21 cellular contexts compared by ENCODE assay signal in the genomic region with DNA sequence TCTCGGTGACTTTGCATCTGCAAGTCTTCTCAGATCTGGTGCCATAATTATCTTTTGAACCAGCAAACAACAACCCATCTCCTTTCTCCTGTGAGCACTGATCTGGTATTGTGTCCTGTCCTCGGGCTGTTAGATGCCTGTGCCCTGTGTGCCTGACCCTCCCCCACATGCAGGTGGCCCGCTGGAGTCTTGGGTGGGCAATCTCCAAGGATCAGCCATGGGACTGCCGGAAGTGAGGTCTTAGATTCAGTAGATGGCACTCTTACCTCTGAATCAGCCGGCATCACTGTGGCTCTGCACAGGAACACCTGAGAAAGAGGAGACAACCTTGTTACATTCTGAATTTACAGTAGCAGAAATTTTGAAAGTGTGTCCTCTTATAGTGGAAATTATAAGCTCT.
DNase-seq lines count a peak whose midpoint lies in the region; ATAC-seq and TF ChIP-seq lines count a peak whose summit lies in the region.
"Had no signal": no experiment of that assay in that cellular context is flagged by ENCODE, and none has a peak within 500 bp of the region (broad histone marks: within the 10 kb centered on the region; RNA-seq: fewer than 3 reads in every experiment).

No MANE protein-coding gene starts in this region.

- no peak overlapping the region for H3K9ac ChIP-seq in neural cell (ENCODE audit: low read length)

- CTCF ChIA-PET in WTC11 (lab: Charles Lee), result no interaction called here

- no peak overlapping the region for H3K4me3 Mint-ChIP-seq in WTC11
- no peak overlapping the region for H3K4me3 Mint-ChIP-seq in stimulated activated memory B cell treated with anti-CD40 and anti-IgM and Interleukin-4, amounts not matched to agents 10 μg/mL and 1 μg/mL and 100 μg/mL, for 72 hours
- H3K4me3 Mint-ChIP-seq: activated naive CD8-positive, alpha-beta T cell; activated T-helper 17 cell treated with anti-CD3 and anti-CD28 coated beads, Interleukin-2, amount 50 U/mL, for 72 hours; CD4-positive, alpha-beta memory T cell; central memory CD8-positive, alpha-beta T cell; immature natural killer cell; T-helper 1 cell treated with Interleukin-12 subunit alpha and Interleukin-12 subunit beta and Interleukin-4 antibody, amounts not matched to agents 30 μg/mL and 1 μg/mL, for 36 hours had no signal

- H3K4me3 ChIP-seq in neural cell (ENCODE audit: low read length), result no peak overlapping the region
- H3K4me3 ChIP-seq: dorsolateral prefrontal cortex, prostate gland, uterus had no signal

- H3K36me3 ChIP-seq in neural cell (ENCODE audit: insufficient read depth, low read length), result no peaks in the 10 kb centered on the region
- H3K36me3 ChIP-seq: neutrophil, prostate gland, uterus had no signal

- no peaks in the 10 kb centered on the region for H3K9me2 ChIP-seq in neural cell (ENCODE audit: insufficient read depth, low read length)

- no peaks in the 10 kb centered on the region for H3K79me2 ChIP-seq in neural cell (replicated peaks; ENCODE audit: insufficient read depth, low read length)

- POLR2A ChIA-PET in WTC11 (lab: Charles Lee), result no interaction called here

- H2AFZ ChIP-seq in neural cell (ENCODE audit: low read depth, low read length), result no peak overlapping the region

- no peaks in the 10 kb centered on the region for H3K9me3 Mint-ChIP-seq in WTC11
- peaks cover 7% of the 10 kb centered on the region for H3K9me3 Mint-ChIP-seq in stimulated activated memory B cell treated with anti-CD40 and anti-IgM and Interleukin-4, amounts not matched to agents 10 μg/mL and 1 μg/mL and 100 μg/mL, for 72 hours

- no peaks in the 10 kb centered on the region for H3K9me3 ChIP-seq in neural cell (ENCODE audit: low read length)
- H3K9me3 ChIP-seq: neutrophil, prostate gland, uterus had no signal

- no peak overlapping the region for H3K27ac Mint-ChIP-seq in WTC11
- H3K27ac Mint-ChIP-seq in stimulated activated memory B cell treated with anti-CD40 and anti-IgM and Interleukin-4, amounts not matched to agents 10 μg/mL and 1 μg/mL and 100 μg/mL, for 72 hours, result no peak overlapping the region
- H3K27ac Mint-ChIP-seq: activated naive CD8-positive, alpha-beta T cell; activated T-helper 17 cell treated with anti-CD3 and anti-CD28 coated beads, Interleukin-2, amount 50 U/mL, for 72 hours; CD4-positive, alpha-beta memory T cell; immature natural killer cell; T-helper 1 cell treated with Interleukin-12 subunit alpha and Interleukin-12 subunit beta and Interleukin-4 antibody, amounts not matched to agents 30 μg/mL and 1 μg/mL, for 36 hours had no signal

- peak; percentile 58 for DNase-seq in ELF-1 (ENCODE audit: low read depth, low spot score)
- peak; percentile 12 for DNase-seq in NCI-H2029 (lab: John Stamatoyannopoulos, UW)
- peak; percentile 31 for DNase-seq in WTC11 (ENCODE audit: low spot score)
- DNase-seq in AG08395 (ENCODE audit: low spot score), result no peak
- DNase-seq: CD4-positive, alpha-beta memory T cell; DMS 273 treated with DMSO at 0.1 percent for 48 hours; dorsolateral prefrontal cortex; immature natural killer cell; NCI-H1436; NCI-H226; substantia nigra; uterus had no signal

- H3K27me3 Mint-ChIP-seq in WTC11 (ENCODE audit: low read depth), result no peaks in the 10 kb centered on the region; the same call in 1 of the 2 replicates
- no peaks in the 10 kb centered on the region for H3K27me3 Mint-ChIP-seq in stimulated activated memory B cell treated with anti-CD40 and anti-IgM and Interleukin-4, amounts not matched to agents 10 μg/mL and 1 μg/mL and 100 μg/mL, for 72 hours
- H3K27me3 Mint-ChIP-seq: activated T-helper 17 cell treated with anti-CD3 and anti-CD28 coated beads, Interleukin-2, amount 50 U/mL, for 72 hours; CD4-positive, alpha-beta memory T cell; central memory CD8-positive, alpha-beta T cell had no signal

- H3K27ac ChIP-seq in neural cell (ENCODE audit: low read length), result no peak overlapping the region
- H3K27ac ChIP-seq: dorsolateral prefrontal cortex, neutrophil, prostate gland, uterus had no signal

- H3K36me3 Mint-ChIP-seq in WTC11, result no peaks in the 10 kb centered on the region
- H3K36me3 Mint-ChIP-seq in stimulated activated memory B cell treated with anti-CD40 and anti-IgM and Interleukin-4, amounts not matched to agents 10 μg/mL and 1 μg/mL and 100 μg/mL, for 72 hours, result no peaks in the 10 kb centered on the region
- H3K36me3 Mint-ChIP-seq: activated naive CD8-positive, alpha-beta T cell; CD4-positive, alpha-beta memory T cell; immature natural killer cell had no signal

- TF ChIP-seq CTCF in WTC11 (IDR thresholded peaks at IDR 0.05) (no peak), neural cell (IDR thresholded peaks at IDR 0.05; ENCODE audit: poor library complexity, severe bottlenecking) (peak; percentile 38)

- no peaks in the 10 kb centered on the region for H3F3A ChIP-seq in neural cell (ENCODE audit: insufficient read depth, low read length, poor library complexity, severe bottlenecking)

- peaks cover 12% of the 10 kb centered on the region for H3K4me1 Mint-ChIP-seq in WTC11
- no peaks in the 10 kb centered on the region for H3K4me1 Mint-ChIP-seq in stimulated activated memory B cell treated with anti-CD40 and anti-IgM and Interleukin-4, amounts not matched to agents 10 μg/mL and 1 μg/mL and 100 μg/mL, for 72 hours
- H3K4me1 Mint-ChIP-seq: activated T-helper 17 cell treated with anti-CD3 and anti-CD28 coated beads, Interleukin-2, amount 50 U/mL, for 72 hours; central memory CD8-positive, alpha-beta T cell; immature natural killer cell had no signal

- peak; percentile 76 for ATAC-seq in WTC11
- no peak for ATAC-seq in GM19463 (IDR thresholded peaks at IDR 0.05; ENCODE audit: unreplicated experiment)
- no peak for ATAC-seq in stimulated activated memory B cell treated with anti-CD40 and anti-IgM and Interleukin-4, amounts not matched to agents 10 μg/mL and 1 μg/mL and 100 μg/mL, for 72 hours
- ATAC-seq: activated T-helper 17 cell treated with anti-CD3 and anti-CD28 coated beads, Interleukin-2, amount 50 U/mL, for 72 hours had no signal

- peak; percentile 57 for TF ChIP-seq RAD21 in neural cell (conservative IDR thresholded peaks at IDR 0.05)

- no peak overlapping the region for H3K4me2 ChIP-seq in neural cell (ENCODE audit: low read length)

- H4K20me1 ChIP-seq in neural cell (ENCODE audit: insufficient read depth), result no peaks in the 10 kb centered on the region

- TF ChIP-seq EP300 in neural cell (conservative IDR thresholded peaks at IDR 0.05; ENCODE audit: poor library complexity, severe bottlenecking), result no peak

- H3K27me3 ChIP-seq in neural cell (ENCODE audit: insufficient read depth, low read depth, low read length), result no peaks in the 10 kb centered on the region
- H3K27me3 ChIP-seq: neutrophil, uterus had no signal

TF ChIP-seq in WTC11, 78 proteins besides CTCF, POLR2A, EP300 and RAD21:
- no peak for TF ChIP-seq ZBTB21 (CRISPR knock-in tag; IDR thresholded peaks at IDR 0.05; ENCODE audit: borderline replicate concordance)
- no peak for TF ChIP-seq NFATC4 (CRISPR knock-in tag; IDR thresholded peaks at IDR 0.05)
- no peak for TF ChIP-seq ELF4 (CRISPR knock-in tag; IDR thresholded peaks at IDR 0.05; ENCODE audit: low read depth)
- TF ChIP-seq JUN (CRISPR knock-in tag; IDR thresholded peaks at IDR 0.05), result no peak
- no peak for TF ChIP-seq JAZF1 (CRISPR knock-in tag; IDR thresholded peaks at IDR 0.05)
- TF ChIP-seq NR3C1 (CRISPR knock-in tag; conservative IDR thresholded peaks at IDR 0.05; ENCODE audit: low read depth), result no peak
- peak; percentile 12; the same call in 1 of the 2 replicates for TF ChIP-seq ZNF121 (CRISPR knock-in tag; IDR thresholded peaks at IDR 0.05)

TF ChIP-seq in neural cell, 6 proteins besides CTCF, POLR2A, EP300 and RAD21:
- no peak for TF ChIP-seq POLR2AphosphoS5 (IDR thresholded peaks at IDR 0.05)
- no peak for TF ChIP-seq TAF1 (IDR thresholded peaks at IDR 0.05; ENCODE audit: low read depth)
- TF ChIP-seq SMC3 (conservative IDR thresholded peaks at IDR 0.05; ENCODE audit: poor library complexity), result peak; percentile 52
- TF ChIP-seq MXI1 (conservative IDR thresholded peaks at IDR 0.05; ENCODE audit: poor library complexity, severe bottlenecking), result no peak
- TF ChIP-seq, protein P1, sequence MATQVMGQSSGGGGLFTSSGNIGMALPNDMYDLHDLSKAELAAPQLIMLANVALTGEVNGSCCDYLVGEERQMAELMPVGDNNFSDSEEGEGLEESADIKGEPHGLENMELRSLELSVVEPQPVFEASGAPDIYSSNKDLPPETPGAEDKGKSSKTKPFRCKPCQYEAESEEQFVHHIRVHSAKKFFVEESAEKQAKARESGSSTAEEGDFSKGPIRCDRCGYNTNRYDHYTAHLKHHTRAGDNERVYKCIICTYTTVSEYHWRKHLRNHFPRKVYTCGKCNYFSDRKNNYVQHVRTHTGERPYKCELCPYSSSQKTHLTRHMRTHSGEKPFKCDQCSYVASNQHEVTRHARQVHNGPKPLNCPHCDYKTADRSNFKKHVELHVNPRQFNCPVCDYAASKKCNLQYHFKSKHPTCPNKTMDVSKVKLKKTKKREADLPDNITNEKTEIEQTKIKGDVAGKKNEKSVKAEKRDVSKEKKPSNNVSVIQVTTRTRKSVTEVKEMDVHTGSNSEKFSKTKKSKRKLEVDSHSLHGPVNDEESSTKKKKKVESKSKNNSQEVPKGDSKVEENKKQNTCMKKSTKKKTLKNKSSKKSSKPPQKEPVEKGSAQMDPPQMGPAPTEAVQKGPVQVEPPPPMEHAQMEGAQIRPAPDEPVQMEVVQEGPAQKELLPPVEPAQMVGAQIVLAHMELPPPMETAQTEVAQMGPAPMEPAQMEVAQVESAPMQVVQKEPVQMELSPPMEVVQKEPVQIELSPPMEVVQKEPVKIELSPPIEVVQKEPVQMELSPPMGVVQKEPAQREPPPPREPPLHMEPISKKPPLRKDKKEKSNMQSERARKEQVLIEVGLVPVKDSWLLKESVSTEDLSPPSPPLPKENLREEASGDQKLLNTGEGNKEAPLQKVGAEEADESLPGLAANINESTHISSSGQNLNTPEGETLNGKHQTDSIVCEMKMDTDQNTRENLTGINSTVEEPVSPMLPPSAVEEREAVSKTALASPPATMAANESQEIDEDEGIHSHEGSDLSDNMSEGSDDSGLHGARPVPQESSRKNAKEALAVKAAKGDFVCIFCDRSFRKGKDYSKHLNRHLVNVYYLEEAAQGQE (IDR thresholded peaks at IDR 0.05; ENCODE audit: borderline replicate concordance), result no peak
- TF ChIP-seq EZH2 (IDR thresholded peaks at IDR 0.05; ENCODE audit: borderline replicate concordance, insufficient read depth, low read length, poor library complexity, severe bottlenecking), result no peak
